ENCODE assay signal across 22 cellular contexts in genomic region chr21:30478015-30478414, GRCh38. TPM values are rescaled to one million over a fixed set of nuclear protein-coding genes. Genes with fewer than 3 reads are reported as not detected.
DNase-seq lines count a peak whose midpoint lies in the region; TF ChIP-seq lines count a peak whose summit lies in the region.
"Had no signal": no experiment of that assay in that cellular context is flagged by ENCODE, and none has a peak within 500 bp of the region (broad histone marks: within the 10 kb centered on the region; RNA-seq: fewer than 3 reads in every experiment).

No MANE protein-coding gene starts in this region.

- H3K9me2 ChIP-seq in hepatocyte (replicated peaks; ENCODE audit: insufficient read depth) = no peaks in the 10 kb centered on the region

- peak; percentile 59 for DNase-seq in mammary epithelial cell
- no peak for DNase-seq in MCF 10A (ENCODE audit: unreplicated experiment)
- DNase-seq in SK-MEL-5 (ENCODE audit: low read depth, low spot score) = peak; percentile 44
- DNase-seq in hepatocyte (ENCODE audit: low spot score) = peak; percentile 18
- no peak for DNase-seq in type B pancreatic cell (ENCODE audit: extremely low spot score, unreplicated experiment)
- no peak for DNase-seq in activated effector memory CD4-positive, alpha-beta T cell treated with anti-CD3 and anti-CD28 coated beads, Interleukin-2, amount 50 U/mL, for 16 hours
- no peak for DNase-seq in activated CD4-positive, alpha-beta memory T cell treated with anti-CD3 and anti-CD28 coated beads, Interleukin-2, amount 10 ng/mL, durations not matched to agents 7 days and 5 days
- DNase-seq in NCI-H2081 treated with DMSO at 0.1 percent for 48 hours (lab: John Stamatoyannopoulos, UW) = no peak
- DNase-seq: AML-193; C1 segment of cervical spinal cord; CD8-positive, alpha-beta T cell; DMS153; GDM1; Kasumi-1; NCI-H1092; NCI-H1694; NCI-H2227 treated with DMSO at 0.1 percent for 48 hours; NCI-H510A; NCI-H748 treated with DMSO at 0.1 percent for 48 hours; NK-92 treated with Interleukin-12 subunit alpha and Interleukin-12 subunit beta, amount 100 ng/mL, for 24 hours had no signal

- H3K4me3 ChIP-seq in mammary epithelial cell (replicated peaks in 1 of 3; ENCODE audit: insufficient read depth in 1 of 3, low read depth in 2 of 3, low read length in 3 of 3) = no peak overlapping the region
- no peak overlapping the region for H3K4me3 ChIP-seq in hepatocyte

- TF ChIP-seq CTCF in mammary epithelial cell (conservative IDR thresholded peaks at IDR 0.05 in 1 of 2, IDR thresholded peaks at IDR 0.05 in 1 of 2; ENCODE audit: extremely low read depth in 1 of 2, insufficient read depth in 1 of 2, low read depth in 1 of 2, low read length in 2 of 2) (no peak), MCF 10A (IDR thresholded peaks at IDR 0.05; ENCODE audit: unreplicated experiment) (no peak), hepatocyte (IDR thresholded peaks at IDR 0.05; ENCODE audit: poor library complexity) (no peak), type B pancreatic cell (conservative IDR thresholded peaks at IDR 0.05) (no peak)

- peaks cover 15% of the 10 kb centered on the region for H3K4me1 ChIP-seq in mammary epithelial cell (ENCODE audit: insufficient read depth, low read length)
- H3K4me1 ChIP-seq in hepatocyte (ENCODE audit: insufficient read depth) = no peaks in the 10 kb centered on the region

- CTCF ChIA-PET in mammary epithelial cell (lab: Charles Lee; ENCODE audit: low non-redundant PET) (no interaction called here), MCF 10A (lab: Yijun Ruan, JAX) (no interaction called here)
- CTCF ChIA-PET in activated CD4-positive, alpha-beta memory T cell treated with anti-CD3 and anti-CD28 coated beads, Interleukin-2, amount 10 ng/mL, durations not matched to agents 7 days and 5 days (lab: Charles Lee) = no interaction called here

- H3K27me3 ChIP-seq in mammary epithelial cell (ENCODE audit: insufficient read depth, low read length) (no peaks in the 10 kb centered on the region), hepatocyte (no peaks in the 10 kb centered on the region)

- H4K20me1 ChIP-seq in mammary epithelial cell (ENCODE audit: insufficient read depth, low read length) = no peaks in the 10 kb centered on the region
- H4K20me1 ChIP-seq in hepatocyte (ENCODE audit: insufficient read depth, poor library complexity, severe bottlenecking) = no peaks in the 10 kb centered on the region

- intact Hi-C loops in mammary epithelial cell (cut with micrococcal nuclease) (no loop called here), MCF 10A (cut with micrococcal nuclease) (no loop called here)

- H3K36me3 Mint-ChIP-seq in MCF 10A (ENCODE audit: insufficient read depth, unreplicated experiment) (no peaks in the 10 kb centered on the region), type B pancreatic cell (no peaks in the 10 kb centered on the region)
- H3K36me3 Mint-ChIP-seq in activated CD4-positive, alpha-beta memory T cell treated with anti-CD3 and anti-CD28 coated beads, Interleukin-2, amount 10 ng/mL, durations not matched to agents 7 days and 5 days (ENCODE audit: low read depth) = no peaks in the 10 kb centered on the region
- H3K36me3 Mint-ChIP-seq: CD8-positive, alpha-beta T cell had no signal

- H3K4me2 ChIP-seq in mammary epithelial cell (ENCODE audit: insufficient read depth, low read depth, low read length) (peak overlapping the region; percentile 52), hepatocyte (no peak overlapping the region)

- H3K9ac ChIP-seq in mammary epithelial cell (ENCODE audit: insufficient read depth, low read length) = no peak overlapping the region

- H3K36me3 ChIP-seq in mammary epithelial cell (ENCODE audit: insufficient read depth, low read length) = no peaks in the 10 kb centered on the region
- H3K36me3 ChIP-seq in hepatocyte (replicated peaks; ENCODE audit: insufficient read depth, low read depth) = no peaks in the 10 kb centered on the region

- POLR2A ChIA-PET in MCF 10A (lab: Yijun Ruan, JAX) = no interaction called here
- POLR2A ChIA-PET in activated CD4-positive, alpha-beta memory T cell treated with anti-CD3 and anti-CD28 coated beads, Interleukin-2, amount 10 ng/mL, durations not matched to agents 7 days and 5 days (lab: Charles Lee) = no interaction called here

- H3K4me1 Mint-ChIP-seq in MCF 10A (ENCODE audit: insufficient read depth, unreplicated experiment) (no peaks in the 10 kb centered on the region), type B pancreatic cell (ENCODE audit: unreplicated experiment) (peaks cover 4% of the 10 kb centered on the region)
- H3K4me1 Mint-ChIP-seq in activated CD4-positive, alpha-beta memory T cell treated with anti-CD3 and anti-CD28 coated beads, Interleukin-2, amount 10 ng/mL, durations not matched to agents 7 days and 5 days = no peaks in the 10 kb centered on the region

- H3K4me3 Mint-ChIP-seq in MCF 10A (ENCODE audit: unreplicated experiment) = no peak overlapping the region
- peak overlapping the region; percentile 53 for H3K4me3 Mint-ChIP-seq in type B pancreatic cell
- H3K4me3 Mint-ChIP-seq in activated CD4-positive, alpha-beta memory T cell treated with anti-CD3 and anti-CD28 coated beads, Interleukin-2, amount 10 ng/mL, durations not matched to agents 7 days and 5 days = no peak overlapping the region
- H3K4me3 Mint-ChIP-seq: CD8-positive, alpha-beta T cell had no signal

- H3K27ac ChIP-seq in mammary epithelial cell (ENCODE audit: insufficient read depth, low read depth, low read length) (peak overlapping the region; percentile 18), hepatocyte (peak overlapping the region; percentile 4)

- 5% methylated on average over 3 of the region's 3 CpGs for WGBS in mammary epithelial cell (ENCODE audit: low coverage, missing lambda C conversion rate)
- whole genome bisulfite sequencing in hepatocyte (ENCODE audit: low lambda C conversion rate, missing lambda C conversion rate) = 30% methylated on average over 3 of the region's 3 CpGs

- H3K27me3 Mint-ChIP-seq in MCF 10A (ENCODE audit: insufficient read depth, unreplicated experiment) = peaks cover 55% of the 10 kb centered on the region
- no peaks in the 10 kb centered on the region for H3K27me3 Mint-ChIP-seq in type B pancreatic cell
- no peaks in the 10 kb centered on the region for H3K27me3 Mint-ChIP-seq in activated CD4-positive, alpha-beta memory T cell treated with anti-CD3 and anti-CD28 coated beads, Interleukin-2, amount 10 ng/mL, durations not matched to agents 7 days and 5 days

- H3K79me2 ChIP-seq in mammary epithelial cell (ENCODE audit: insufficient read depth, low read length) (no peaks in the 10 kb centered on the region), hepatocyte (no peaks in the 10 kb centered on the region)

- BruUV-seq in mammary epithelial cell (replicated peaks; lab: Mats Ljungman, UMichigan) (no TSS peak), MCF 10A (replicated peaks; lab: Mats Ljungman, UMichigan) (no TSS peak)

- H3K27ac Mint-ChIP-seq in MCF 10A (ENCODE audit: low read depth, unreplicated experiment) (no peak overlapping the region), type B pancreatic cell (peak overlapping the region; percentile 92)
- H3K27ac Mint-ChIP-seq in activated CD4-positive, alpha-beta memory T cell treated with anti-CD3 and anti-CD28 coated beads, Interleukin-2, amount 10 ng/mL, durations not matched to agents 7 days and 5 days = no peak overlapping the region
- H3K27ac Mint-ChIP-seq: CD8-positive, alpha-beta T cell had no signal

- H2AFZ ChIP-seq in mammary epithelial cell (ENCODE audit: low read depth, low read length) (peak overlapping the region; percentile 81), hepatocyte (no peak overlapping the region)

- in situ Hi-C loops in mammary epithelial cell (cut with MboI; ENCODE audit: low sequenced_read_pairs in 2 of 2) = no loop called here
- in situ Hi-C loops in SK-MEL-5 (cut with HindIII; ENCODE audit: low pct_unique_long_range_greater_than_20kb, low sequenced_read_pairs) = no loop called here

- no peaks in the 10 kb centered on the region for H3K9me3 Mint-ChIP-seq in MCF 10A (ENCODE audit: unreplicated experiment)
- H3K9me3 Mint-ChIP-seq in type B pancreatic cell = peaks cover 4% of the 10 kb centered on the region
- peaks cover 4% of the 10 kb centered on the region for H3K9me3 Mint-ChIP-seq in activated CD4-positive, alpha-beta memory T cell treated with anti-CD3 and anti-CD28 coated beads, Interleukin-2, amount 10 ng/mL, durations not matched to agents 7 days and 5 days
- H3K9me3 Mint-ChIP-seq: CD8-positive, alpha-beta T cell had no signal

- dilution Hi-C loops in mammary epithelial cell (cut with HindIII; ENCODE audit: low sequenced_read_pairs) = no loop called here

- H3K9me3 ChIP-seq in mammary epithelial cell (replicated peaks; ENCODE audit: insufficient read depth, low read length) (no peaks in the 10 kb centered on the region), hepatocyte (ENCODE audit: low read depth) (no peaks in the 10 kb centered on the region)

RNA-seq across cellular contexts. Expression of gene KRTAP19-1, which starts 2.2 kb away (rescaled TPM):
- not detected for total RNA-seq in mammary epithelial cell
- polyA plus RNA-seq in mammary epithelial cell = not detected
- polyA minus RNA-seq in mammary epithelial cell = not detected
- total RNA-seq in MCF 10A (2022) = not detected in 2 replicates
- 0.34 and 1.3 TPM in 2 replicates for total RNA-seq in SK-MEL-5 (2014; rRNA removed; shearing (Covaris generic))
- polyA plus RNA-seq in SK-MEL-5 (2015; cell fraction: cytosol; rRNA removed) = 0.18 TPM in 1 of 2 replicates, not detected in the other
- 0.65 TPM in 1 of 2 replicates, not detected in the other for polyA plus RNA-seq in SK-MEL-5 (2015; cell fraction: nucleus; rRNA removed)
- not detected in 2 replicates for total RNA-seq in hepatocyte
- not detected in 2 replicates for polyA plus RNA-seq in hepatocyte
- 1.0 and 1.1 TPM in 2 replicates for total RNA-seq in type B pancreatic cell (ENCODE audit: low replicate concordance)
- not detected for total RNA-seq in activated CD4-positive, alpha-beta memory T cell treated with anti-CD3 and anti-CD28 coated beads, Interleukin-2, amount 10 ng/mL, durations not matched to agents 7 days and 5 days
- total RNA-seq: A172; CD8-positive, alpha-beta T cell had no signal
- polyA plus RNA-seq: AG04450 had no signal

RNA-seq across cellular contexts. Expression of gene KRTAP19-2, which starts 9.2 kb away (rescaled TPM):
- total RNA-seq in mammary epithelial cell (not detected), MCF 10A (2022) (not detected in 2 replicates), hepatocyte (not detected in 2 replicates), type B pancreatic cell (ENCODE audit: low replicate concordance) (not detected in 2 replicates)
- polyA plus RNA-seq in mammary epithelial cell (not detected), hepatocyte (not detected in 2 replicates)
- polyA minus RNA-seq in mammary epithelial cell = not detected
- total RNA-seq in SK-MEL-5 (2014; rRNA removed; shearing (Covaris generic)) = not detected in 2 replicates
- not detected in 2 replicates for polyA plus RNA-seq in SK-MEL-5 (2015; cell fraction: cytosol; rRNA removed)
- not detected in 2 replicates for polyA plus RNA-seq in SK-MEL-5 (2015; cell fraction: nucleus; rRNA removed)
- not detected for total RNA-seq in activated CD4-positive, alpha-beta memory T cell treated with anti-CD3 and anti-CD28 coated beads, Interleukin-2, amount 10 ng/mL, durations not matched to agents 7 days and 5 days
- total RNA-seq: A172; CD8-positive, alpha-beta T cell had no signal
- polyA plus RNA-seq: AG04450 had no signal

RNA-seq across cellular contexts. Expression of gene KRTAP19-3, which starts 13.8 kb away (rescaled TPM):
- total RNA-seq in mammary epithelial cell (not detected), MCF 10A (2022) (not detected in 2 replicates), hepatocyte (not detected in 2 replicates), type B pancreatic cell (ENCODE audit: low replicate concordance) (not detected in 2 replicates)
- polyA plus RNA-seq in mammary epithelial cell (not detected), hepatocyte (not detected in 2 replicates)
- polyA minus RNA-seq in mammary epithelial cell = not detected
- total RNA-seq in SK-MEL-5 (2014; rRNA removed; shearing (Covaris generic)) = not detected in 2 replicates
- not detected in 2 replicates for polyA plus RNA-seq in SK-MEL-5 (2015; cell fraction: cytosol; rRNA removed)
- not detected in 2 replicates for polyA plus RNA-seq in SK-MEL-5 (2015; cell fraction: nucleus; rRNA removed)
- total RNA-seq in activated CD4-positive, alpha-beta memory T cell treated with anti-CD3 and anti-CD28 coated beads, Interleukin-2, amount 10 ng/mL, durations not matched to agents 7 days and 5 days = not detected
- total RNA-seq: A172; CD8-positive, alpha-beta T cell had no signal
- polyA plus RNA-seq: AG04450 had no signal

RNA-seq across cellular contexts. Expression of gene KRTAP19-4, which starts 18.9 kb away (rescaled TPM):
- not detected for total RNA-seq in mammary epithelial cell
- polyA plus RNA-seq in mammary epithelial cell = not detected
- not detected for polyA minus RNA-seq in mammary epithelial cell
- not detected in 2 replicates for total RNA-seq in MCF 10A (2022)
- not detected in 2 replicates for total RNA-seq in SK-MEL-5 (2014; rRNA removed; shearing (Covaris generic))
- polyA plus RNA-seq in SK-MEL-5 (2015; cell fraction: cytosol; rRNA removed) = not detected in 2 replicates
- polyA plus RNA-seq in SK-MEL-5 (2015; cell fraction: nucleus; rRNA removed) = not detected in 2 replicates
- total RNA-seq in hepatocyte = not detected in 2 replicates
- polyA plus RNA-seq in hepatocyte = not detected in 2 replicates
- total RNA-seq in type B pancreatic cell (ENCODE audit: low replicate concordance) = not detected in 2 replicates
- total RNA-seq in activated CD4-positive, alpha-beta memory T cell treated with anti-CD3 and anti-CD28 coated beads, Interleukin-2, amount 10 ng/mL, durations not matched to agents 7 days and 5 days = not detected
- total RNA-seq: A172; CD8-positive, alpha-beta T cell had no signal
- polyA plus RNA-seq: AG04450 had no signal

RNA-seq across cellular contexts. Expression of gene KRTAP19-5, which starts 23.9 kb away (rescaled TPM):
- total RNA-seq in mammary epithelial cell (not detected), MCF 10A (2022) (not detected in 2 replicates), hepatocyte (not detected in 2 replicates), type B pancreatic cell (ENCODE audit: low replicate concordance) (not detected in 2 replicates)
- polyA plus RNA-seq in mammary epithelial cell (not detected), hepatocyte (not detected in 2 replicates)
- not detected for polyA minus RNA-seq in mammary epithelial cell
- not detected in 2 replicates for total RNA-seq in SK-MEL-5 (2014; rRNA removed; shearing (Covaris generic))
- polyA plus RNA-seq in SK-MEL-5 (2015; cell fraction: cytosol; rRNA removed) = not detected in 2 replicates
- polyA plus RNA-seq in SK-MEL-5 (2015; cell fraction: nucleus; rRNA removed) = not detected in 2 replicates
- not detected for total RNA-seq in activated CD4-positive, alpha-beta memory T cell treated with anti-CD3 and anti-CD28 coated beads, Interleukin-2, amount 10 ng/mL, durations not matched to agents 7 days and 5 days
- total RNA-seq: A172; CD8-positive, alpha-beta T cell had no signal
- polyA plus RNA-seq: AG04450 had no signal

Comparison
In these comparisons a context has a peak if more than half of its experiments do, and no peak if none do; other contexts are left out.
1. DNase-seq: peak in mammary epithelial cell (single experiment), SK-MEL-5 (single experiment) and hepatocyte (single experiment); none in MCF 10A (single experiment), type B pancreatic cell (single experiment), activated effector memory CD4-positive, alpha-beta T cell treated with anti-CD3 and anti-CD28 coated beads, Interleukin-2, amount 50 U/mL, for 16 hours (single experiment), activated CD4-positive, alpha-beta memory T cell treated with anti-CD3 and anti-CD28 coated beads, Interleukin-2, amount 10 ng/mL, durations not matched to agents 7 days and 5 days (single experiment) and NCI-H2081 treated with DMSO at 0.1 percent for 48 hours (single experiment).